Comparison of ENCODE assay signal across 8 cellular contexts in the genomic region with DNA sequence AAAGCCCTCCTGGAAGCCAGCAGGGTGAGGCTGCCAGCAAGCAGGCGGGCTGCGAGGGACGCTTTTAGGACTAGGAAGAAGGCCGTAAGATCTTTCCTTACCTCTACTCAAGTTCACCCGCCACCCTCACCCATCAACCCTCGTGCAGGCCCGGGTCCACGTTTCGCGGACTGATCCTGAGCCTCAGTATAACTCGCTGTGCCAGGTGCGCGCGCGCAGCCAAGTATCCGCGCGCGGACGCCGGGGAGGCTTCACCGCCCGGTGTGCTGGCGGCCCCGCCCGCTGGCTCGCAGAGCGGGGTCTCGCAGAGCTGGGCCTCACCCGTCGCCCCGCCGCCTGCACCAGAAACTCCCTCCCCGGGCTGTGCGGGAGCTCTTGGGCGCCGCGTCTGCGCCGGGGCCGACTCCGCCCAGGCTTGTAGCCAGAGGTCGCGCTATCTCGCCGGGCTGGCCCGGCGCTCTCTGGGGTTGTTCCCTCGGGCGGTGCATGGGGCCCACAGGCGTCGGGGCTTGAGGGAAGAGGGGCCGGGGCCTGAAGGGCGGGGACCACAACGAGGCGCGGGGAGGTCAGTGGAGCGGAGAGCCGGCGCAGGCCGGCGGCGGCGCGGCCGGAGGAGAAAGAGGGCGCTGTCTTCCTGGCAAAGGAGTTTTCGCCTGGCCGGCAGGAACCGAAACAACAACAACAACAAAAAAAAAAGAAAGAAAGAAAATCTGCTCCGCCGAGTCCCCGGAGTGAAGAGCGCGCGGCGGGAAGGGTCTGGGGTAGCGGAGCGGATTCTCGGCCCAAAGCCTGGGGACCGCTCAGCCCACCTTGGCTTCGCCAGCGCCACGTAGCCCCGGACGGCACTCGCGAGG. TPM values are rescaled to one million over a fixed set of nuclear protein-coding genes. Genes with fewer than 3 reads are reported as not detected.
A peak's percentile ranks its signal among the peaks of the same experiment; 100 is the strongest.
DNase-seq lines count a peak whose midpoint lies in the region; ATAC-seq and TF ChIP-seq lines count a peak whose summit lies in the region.

No MANE protein-coding gene starts in this region.

- peaks cover 8% of the 10 kb centered on the region; the same call in 1 of the 2 replicates for H4K20me1 ChIP-seq in BLaER1

- TF ChIP-seq CTCF in parathyroid adenoma (IDR thresholded peaks at IDR 0.05) = peak; percentile 52

- H3K36me3 Mint-ChIP-seq in activated CD8-positive, alpha-beta T cell treated with anti-CD3 and anti-CD28 coated beads, Interleukin-2, amount 10 ng/mL, durations not matched to agents 7 days and 5 days (ENCODE audit: low read depth) = peaks cover 10% of the 10 kb centered on the region

- H3K9me3 ChIP-seq in BLaER1 (peaks cover 20% of the 10 kb centered on the region), parathyroid adenoma (ENCODE audit: control insufficient read depth, low read length) (no peaks in the 10 kb centered on the region)

- H3K9me3 Mint-ChIP-seq in activated CD8-positive, alpha-beta T cell treated with anti-CD3 and anti-CD28 coated beads, Interleukin-2, amount 10 ng/mL, durations not matched to agents 7 days and 5 days (ENCODE audit: insufficient read depth) = no peaks in the 10 kb centered on the region

- DNase-seq in NCI-H1105 (lab: John Stamatoyannopoulos, UW) (peak; percentile 80), glomerular visceral epithelial cell (ENCODE audit: extremely low spot score) (peak; percentile 71), NCI-H187 treated with DMSO at 0.1 percent for 48 hours (lab: John Stamatoyannopoulos, UW) (no peak)
- DNase-seq in activated CD8-positive, alpha-beta T cell treated with anti-CD3 and anti-CD28 coated beads, Interleukin-2, amount 10 ng/mL, durations not matched to agents 7 days and 5 days = no peak

- peaks cover 75% of the 10 kb centered on the region for H3K27me3 ChIP-seq in BLaER1
- no peaks in the 10 kb centered on the region for H3K27me3 ChIP-seq in parathyroid adenoma (ENCODE audit: control insufficient read depth, insufficient read depth, low read length)

- H3K79me2 ChIP-seq in parathyroid adenoma = peaks cover 7% of the 10 kb centered on the region

- H3K4me1 Mint-ChIP-seq in activated CD8-positive, alpha-beta T cell treated with anti-CD3 and anti-CD28 coated beads, Interleukin-2, amount 10 ng/mL, durations not matched to agents 7 days and 5 days (ENCODE audit: low read depth) = peaks cover 38% of the 10 kb centered on the region

- H2AFZ ChIP-seq in parathyroid adenoma = peak overlapping the region; percentile 85

- H3K36me3 ChIP-seq in BLaER1 = no peaks in the 10 kb centered on the region
- no peaks in the 10 kb centered on the region for H3K36me3 ChIP-seq in parathyroid adenoma (ENCODE audit: control insufficient read depth, insufficient read depth, low read length)

- peaks cover 82% of the 10 kb centered on the region for H3K27me3 Mint-ChIP-seq in activated CD8-positive, alpha-beta T cell treated with anti-CD3 and anti-CD28 coated beads, Interleukin-2, amount 10 ng/mL, durations not matched to agents 7 days and 5 days (ENCODE audit: low read depth)

- H3K4me3 Mint-ChIP-seq in activated CD8-positive, alpha-beta T cell treated with anti-CD3 and anti-CD28 coated beads, Interleukin-2, amount 10 ng/mL, durations not matched to agents 7 days and 5 days = peak overlapping the region; percentile 82

- H3K4me2 ChIP-seq in BLaER1 = peak overlapping the region; percentile 93
- H3K4me2 ChIP-seq in parathyroid adenoma (ENCODE audit: low read length) = peak overlapping the region; percentile 94

- H3K4me3 ChIP-seq in BLaER1 = peak overlapping the region; percentile 74
- peak overlapping the region; percentile 76 for H3K4me3 ChIP-seq in parathyroid adenoma (ENCODE audit: low read depth, low read length)

- H3K27ac ChIP-seq in BLaER1 (peak overlapping the region; percentile 68), parathyroid adenoma (peak overlapping the region; percentile 96)

- CTCF ChIA-PET in activated CD8-positive, alpha-beta T cell treated with anti-CD3 and anti-CD28 coated beads, Interleukin-2, amount 10 ng/mL, durations not matched to agents 7 days and 5 days (lab: Charles Lee) = interaction anchor here (1.0 to 1.3 kb wide), 3 partner anchors 13 to 369 kb away, joined by 3 to 4 read pairs (median 3); no protein-coding TSS in a partner anchor

- peak; percentile 89 for ATAC-seq in GM18502 (IDR thresholded peaks at IDR 0.05; ENCODE audit: poor library complexity, unreplicated experiment)
- ATAC-seq in HG02763 (IDR thresholded peaks at IDR 0.05; ENCODE audit: unreplicated experiment) = peak; percentile 80
- peak; percentile 74 for ATAC-seq in activated CD8-positive, alpha-beta T cell treated with anti-CD3 and anti-CD28 coated beads, Interleukin-2, amount 10 ng/mL, durations not matched to agents 7 days and 5 days

- H3K9ac ChIP-seq in BLaER1 (peak overlapping the region; percentile 74), parathyroid adenoma (peak overlapping the region; percentile 22)

- H3K4me1 ChIP-seq in BLaER1 = peaks cover 18% of the 10 kb centered on the region
- H3K4me1 ChIP-seq in parathyroid adenoma = peaks cover 3% of the 10 kb centered on the region

- peak overlapping the region; percentile 43 for H3K27ac Mint-ChIP-seq in activated CD8-positive, alpha-beta T cell treated with anti-CD3 and anti-CD28 coated beads, Interleukin-2, amount 10 ng/mL, durations not matched to agents 7 days and 5 days

- POLR2A ChIA-PET in activated CD8-positive, alpha-beta T cell treated with anti-CD3 and anti-CD28 coated beads, Interleukin-2, amount 10 ng/mL, durations not matched to agents 7 days and 5 days (lab: Charles Lee) = interaction anchor here (1.1 kb wide), 1 partner anchor 19 kb away, joined by 3 read pairs; no protein-coding TSS in a partner anchor

RNA-seq across cellular contexts. Expression of a gene that starts 7.7 kb away (rescaled TPM):
- total RNA-seq in activated CD8-positive, alpha-beta T cell treated with anti-CD3 and anti-CD28 coated beads, Interleukin-2, amount 10 ng/mL, durations not matched to agents 7 days and 5 days = not detected

Comparison
In these comparisons a context has a peak if more than half of its experiments do, and no peak if none do; other contexts are left out.
1. DNase-seq: peak in NCI-H1105 (single experiment) and glomerular visceral epithelial cell (single experiment); none in activated CD8-positive, alpha-beta T cell treated with anti-CD3 and anti-CD28 coated beads, Interleukin-2, amount 10 ng/mL, durations not matched to agents 7 days and 5 days (single experiment) and NCI-H187 treated with DMSO at 0.1 percent for 48 hours (single experiment).
2. Peak in every context shown above with its lines, with median percentiles within 50 percentile points of each other: ATAC-seq.